ENCODE assay signal across 1 cellular context in genomic region chr19:42124386-42124901, GRCh38.
TF ChIP-seq lines count a peak whose summit lies in the region.

No MANE protein-coding gene starts in this region.

TF ChIP-seq in A549, 52 proteins besides CTCF, POLR2A, EP300 and RAD21:
- TF ChIP-seq CHD2 (IDR thresholded peaks at IDR 0.05; ENCODE audit: low read length, partially characterized antibody): no peak
- TF ChIP-seq PHF8 (IDR thresholded peaks at IDR 0.05; ENCODE audit: borderline replicate concordance, low read depth): no peak
- TF ChIP-seq MYC (IDR thresholded peaks at IDR 0.05; ENCODE audit: borderline replicate concordance, low read length): no peak
- TF ChIP-seq CBX8 (IDR thresholded peaks at IDR 0.05): no peak
- no peak for TF ChIP-seq KDM5A (IDR thresholded peaks at IDR 0.05)
- no peak for TF ChIP-seq NR3C1 (IDR thresholded peaks at IDR 0.05)
- no peak for TF ChIP-seq HES2 (IDR thresholded peaks at IDR 0.05)
- TF ChIP-seq HMGXB4 (CRISPR knock-in tag; IDR thresholded peaks at IDR 0.05; ENCODE audit: borderline replicate concordance): no peak
- no peak for TF ChIP-seq RNF2 (IDR thresholded peaks at IDR 0.05; ENCODE audit: borderline replicate concordance, low read depth)
- no peak for TF ChIP-seq REST (IDR thresholded peaks at IDR 0.05)
- no peak for TF ChIP-seq NFE2L2 (conservative IDR thresholded peaks at IDR 0.05; ENCODE audit: low read length)
- no peak for TF ChIP-seq SREBF2 (IDR thresholded peaks at IDR 0.05)
- TF ChIP-seq HOXB5 (CRISPR knock-in tag; IDR thresholded peaks at IDR 0.05): no peak
- no peak for TF ChIP-seq FOSB (CRISPR knock-in tag; IDR thresholded peaks at IDR 0.05)
- TF ChIP-seq HOXB13 (CRISPR knock-in tag; IDR thresholded peaks at IDR 0.05; ENCODE audit: low read depth): no peak
- no peak for TF ChIP-seq FOSL2 (IDR thresholded peaks at IDR 0.05)
- TF ChIP-seq FOSL2 (CRISPR knock-in tag; IDR thresholded peaks at IDR 0.05): no peak
- TF ChIP-seq NPAS2 (CRISPR knock-in tag; IDR thresholded peaks at IDR 0.05; ENCODE audit: borderline replicate concordance): no peak
- TF ChIP-seq ESRRA (IDR thresholded peaks at IDR 0.05; ENCODE audit: borderline replicate concordance, low read length): no peak
- no peak for TF ChIP-seq ZNF302 (CRISPR knock-in tag; IDR thresholded peaks at IDR 0.05)
